ENCODE assay signal across 17 cellular contexts in genomic region chr3:155196131-155197075, GRCh38.
"Had no signal": no experiment of that assay in that cellular context is flagged by ENCODE, and none has a peak within 500 bp of the region (broad histone marks: within the 10 kb centered on the region; RNA-seq: fewer than 3 reads in every experiment).

No MANE protein-coding gene starts in this region.

- H3K4me3 Mint-ChIP-seq: activated CD8-positive, alpha-beta T cell treated with anti-CD3 and anti-CD28 coated beads, Interleukin-2, amount 10 ng/mL, durations not matched to agents 7 days and 5 days; immature natural killer cell; naive thymus-derived CD8-positive, alpha-beta T cell; T-cell had no signal

- ATAC-seq: activated CD8-positive, alpha-beta T cell treated with anti-CD3 and anti-CD28 coated beads, Interleukin-2, amount 10 ng/mL, durations not matched to agents 7 days and 5 days; left cardiac atrium; lower lobe of right lung; naive thymus-derived CD8-positive, alpha-beta T cell; T-cell had no signal

- H3K27me3 Mint-ChIP-seq: T-cell had no signal

- H3K9me3 ChIP-seq: lower lobe of right lung, prostate gland, sigmoid colon, tibial artery, uterus had no signal

- DNase-seq: activated CD4-positive, alpha-beta T cell treated with anti-CD3 and anti-CD28 coated beads for 4 hours; activated CD8-positive, alpha-beta memory T cell treated with anti-CD3 and anti-CD28 coated beads, Interleukin-2, amount 50 U/mL, for 48 hours; activated CD8-positive, alpha-beta T cell treated with anti-CD3 and anti-CD28 coated beads, Interleukin-2, amount 10 ng/mL, durations not matched to agents 7 days and 5 days; activated naive CD4-positive, alpha-beta T cell; effector CD4-positive, alpha-beta T cell; immature natural killer cell; left cardiac atrium; lower lobe of right lung; naive thymus-derived CD8-positive, alpha-beta T cell; sigmoid colon; stimulated activated CD4-positive, alpha-beta T cell treated with anti-CD3 and anti-CD28 coated beads, Interleukin-4, amount 100 ng/mL, for 1 hour; T-cell; tibial artery; uterus had no signal

- H3K4me1 Mint-ChIP-seq: immature natural killer cell; naive thymus-derived CD8-positive, alpha-beta T cell; T-cell had no signal

- H3K36me3 ChIP-seq: lower lobe of right lung, prostate gland, sigmoid colon, tibial artery, uterus had no signal

- H3K4me3 ChIP-seq: coronary artery, lower lobe of right lung, prostate gland, sigmoid colon, tibial artery, uterus had no signal

- H3K27me3 ChIP-seq: sigmoid colon, tibial artery, uterus had no signal

- H3K4me1 ChIP-seq: lower lobe of right lung, prostate gland, sigmoid colon, tibial artery, uterus had no signal

- H3K36me3 Mint-ChIP-seq: immature natural killer cell; naive thymus-derived CD8-positive, alpha-beta T cell; T-cell had no signal

- FAIRE-seq: astrocyte had no signal

- H3K27ac ChIP-seq: lower lobe of right lung, prostate gland, sigmoid colon, tibial artery, uterus had no signal

- H3K27ac Mint-ChIP-seq: activated CD8-positive, alpha-beta T cell treated with anti-CD3 and anti-CD28 coated beads, Interleukin-2, amount 10 ng/mL, durations not matched to agents 7 days and 5 days; immature natural killer cell; naive thymus-derived CD8-positive, alpha-beta T cell; T-cell had no signal
